23 cellular contexts compared by ENCODE assay signal in genomic region chr7:1944619-1945210, GRCh38.
DNase-seq lines count a peak whose midpoint lies in the region; ATAC-seq and TF ChIP-seq lines count a peak whose summit lies in the region.
"Had no signal": no experiment of that assay in that cellular context is flagged by ENCODE, and none has a peak within 500 bp of the region (broad histone marks: within the 10 kb centered on the region; RNA-seq: fewer than 3 reads in every experiment).

No MANE protein-coding gene starts in this region.

- intact Hi-C loops in Right ventricle myocardium superior (cut with DNase I) = no loop called here

- H3K4me1 ChIP-seq in right atrium auricular region (peaks cover 0 to 5% of the 10 kb centered on the region in 2 donors), MM.1S (ENCODE audit: low read length) (no peaks in the 10 kb centered on the region)
- H3K4me1 ChIP-seq: A549 had no signal

- no peak overlapping the region for H3K9ac ChIP-seq in MM.1S (ENCODE audit: low read length)

- H3K36me3 ChIP-seq in right atrium auricular region = no peaks in the 10 kb centered on the region
- no peaks in the 10 kb centered on the region for H3K36me3 ChIP-seq in MM.1S (replicated peaks; ENCODE audit: insufficient read depth, low read length)
- H3K36me3 ChIP-seq: WERI-Rb-1 had no signal

- H3K4me1 Mint-ChIP-seq in glutamatergic neuron (ENCODE audit: low read depth, unreplicated experiment) = peaks cover 11% of the 10 kb centered on the region

- no peaks in the 10 kb centered on the region for H3K79me2 ChIP-seq in MM.1S (ENCODE audit: low read length)

- H3K9me3 ChIP-seq in right atrium auricular region (no peaks in the 10 kb centered on the region), MM.1S (replicated peaks; ENCODE audit: insufficient read depth, low read length) (no peaks in the 10 kb centered on the region)
- H3K9me3 ChIP-seq: A549 had no signal

- H3K27me3 ChIP-seq in right atrium auricular region (no peaks in the 10 kb centered on the region), MM.1S (replicated peaks; ENCODE audit: insufficient read depth, low read length) (no peaks in the 10 kb centered on the region)

- H2AFZ ChIP-seq in MM.1S (ENCODE audit: low read length) = no peak overlapping the region

- no peak for TF ChIP-seq CTCF in right atrium auricular region (IDR thresholded peaks at IDR 0.05)
- TF ChIP-seq CTCF in glutamatergic neuron (IDR thresholded peaks at IDR 0.05; ENCODE audit: partially characterized antibody, unreplicated experiment) = no peak
- TF ChIP-seq CTCF in MM.1S (IDR thresholded peaks at IDR 0.05; ENCODE audit: low read length) = no peak

- H3K27me3 Mint-ChIP-seq in glutamatergic neuron (ENCODE audit: unreplicated experiment) = peaks cover 8% of the 10 kb centered on the region
- H3K27me3 Mint-ChIP-seq: activated CD4-positive, alpha-beta T cell treated with anti-CD3 and anti-CD28 coated beads, Interleukin-2, amount 10 ng/mL, durations not matched to agents 24 days and 14 days; activated naive CD8-positive, alpha-beta T cell; type B pancreatic cell had no signal

- no peaks in the 10 kb centered on the region for H3F3A ChIP-seq in MM.1S (ENCODE audit: insufficient read depth, low read length)

- H3K9me3 Mint-ChIP-seq in glutamatergic neuron (ENCODE audit: unreplicated experiment) = peaks cover 1% of the 10 kb centered on the region
- H3K9me3 Mint-ChIP-seq: activated CD4-positive, alpha-beta T cell treated with anti-CD3 and anti-CD28 coated beads, Interleukin-2, amount 10 ng/mL, durations not matched to agents 24 days and 14 days; T-helper 2 cell treated with Interferon-gamma antibody and Interleukin-4, amounts not matched to agents 5 μg/mL and 100 μg/mL, for 36 hours; type B pancreatic cell had no signal

- H3K4me2 ChIP-seq in MM.1S (ENCODE audit: low read depth, low read length) = no peak overlapping the region
- H3K4me2 ChIP-seq: A549 had no signal

- H3K27ac ChIP-seq in right atrium auricular region = no peak overlapping the region
- no peak overlapping the region for H3K27ac ChIP-seq in MM.1S (ENCODE audit: low read length)
- H3K27ac ChIP-seq: A549, HL-60, WERI-Rb-1 had no signal

- H3K27ac Mint-ChIP-seq in glutamatergic neuron (ENCODE audit: unreplicated experiment) = no peak overlapping the region
- H3K27ac Mint-ChIP-seq: activated CD4-positive, alpha-beta T cell treated with anti-CD3 and anti-CD28 coated beads, Interleukin-2, amount 10 ng/mL, durations not matched to agents 24 days and 14 days; type B pancreatic cell had no signal

- no peaks in the 10 kb centered on the region for H4K20me1 ChIP-seq in MM.1S (ENCODE audit: insufficient read depth, low read length)

- no peak for ATAC-seq in Right ventricle myocardium superior (ENCODE audit: poor library complexity)
- no peak for ATAC-seq in GM18907 (IDR thresholded peaks at IDR 0.05; ENCODE audit: unreplicated experiment)
- ATAC-seq: A549 had no signal

- no peaks in the 10 kb centered on the region for H3K36me3 Mint-ChIP-seq in glutamatergic neuron (ENCODE audit: unreplicated experiment)
- H3K36me3 Mint-ChIP-seq: activated naive CD8-positive, alpha-beta T cell had no signal

- no peaks in the 10 kb centered on the region for H3K9me2 ChIP-seq in MM.1S (replicated peaks; ENCODE audit: insufficient read depth, low read length)

- DNase-seq in Right ventricle myocardium superior (peak; percentile 36), right atrium auricular region (ENCODE audit: low spot score) (no peak), glutamatergic neuron (peak; percentile 12), myocyte (ENCODE audit: low read depth) (peak; percentile 68), MM.1S (no peak), D341Med (ENCODE audit: low spot score) (no peak), AG08396 (ENCODE audit: low spot score) (no peak)
- DNase-seq: C1 segment of cervical spinal cord; Calu3; effector CD8-positive, alpha-beta T cell; erythroblast; IMR-90; NCI-H1105 treated with DMSO at 0.1 percent for 48 hours; NCI-H2029; OCI-M1; WERI-Rb-1 had no signal

- H3K4me3 ChIP-seq in right atrium auricular region = no peak overlapping the region
- H3K4me3 ChIP-seq in MM.1S (ENCODE audit: low read length) = no peak overlapping the region
- H3K4me3 ChIP-seq: A549 had no signal

- no peak overlapping the region for H3K4me3 Mint-ChIP-seq in glutamatergic neuron (ENCODE audit: unreplicated experiment)
- H3K4me3 Mint-ChIP-seq: activated naive CD8-positive, alpha-beta T cell; type B pancreatic cell had no signal

Comparison
In these comparisons a context has a peak if more than half of its experiments do, and no peak if none do; other contexts are left out.
1. DNase-seq: peak in Right ventricle myocardium superior (single experiment), glutamatergic neuron (single experiment) and myocyte (single experiment); none in right atrium auricular region (single experiment), MM.1S (single experiment), D341Med (single experiment) and AG08396 (single experiment).